In genomic region chr5:67561145-67561932, GRCh38 we compare ENCODE assay signal across 16 cellular contexts.
"Had no signal": no experiment of that assay in that cellular context is flagged by ENCODE, and none has a peak within 500 bp of the region (broad histone marks: within the 10 kb centered on the region; RNA-seq: fewer than 3 reads in every experiment).

No MANE protein-coding gene starts in this region.

- H3K4me1 ChIP-seq: right lobe of liver, upper lobe of left lung had no signal

- H3K27ac ChIP-seq: coronary artery, right lobe of liver, upper lobe of left lung had no signal

- DNase-seq: activated B cell treated with CpG ODN at 0.5 μM for 24 hours; activated CD4-positive, alpha-beta T cell treated with anti-CD3 and anti-CD28 coated beads, Interleukin-2, amount 10 ng/mL, durations not matched to agents 24 days and 14 days; activated CD8-positive, alpha-beta memory T cell treated with anti-CD3 and anti-CD28 coated beads for 24 hours; activated naive CD4-positive, alpha-beta T cell treated with Interleukin-2 at 50 U/mL for 16 hours; central memory CD4-positive, alpha-beta T cell; effector CD8-positive, alpha-beta T cell; immature natural killer cell; mucosa of descending colon; natural killer cell; posterior cingulate gyrus; right lobe of liver; stimulated activated CD4-positive, alpha-beta T cell treated with anti-CD3 and anti-CD28 coated beads, Interleukin-2, amount 100 ng/mL, for 48 hours; stimulated activated naive CD4-positive, alpha-beta T cell treated with Interleukin-2 at 50 U/mL for 16 hours; T-helper 17 cell; upper lobe of left lung had no signal

- H3K4me3 ChIP-seq: coronary artery, mucosa of descending colon, right lobe of liver, upper lobe of left lung had no signal

- H3K9me3 ChIP-seq: mucosa of descending colon had no signal

- H3K36me3 ChIP-seq: right lobe of liver, upper lobe of left lung had no signal

- H3K27me3 ChIP-seq: right lobe of liver, upper lobe of left lung had no signal

- ATAC-seq: mucosa of descending colon, natural killer cell, right lobe of liver, T-helper 17 cell had no signal
